Comparison of ENCODE assay signal across 14 cellular contexts in the genomic region with DNA sequence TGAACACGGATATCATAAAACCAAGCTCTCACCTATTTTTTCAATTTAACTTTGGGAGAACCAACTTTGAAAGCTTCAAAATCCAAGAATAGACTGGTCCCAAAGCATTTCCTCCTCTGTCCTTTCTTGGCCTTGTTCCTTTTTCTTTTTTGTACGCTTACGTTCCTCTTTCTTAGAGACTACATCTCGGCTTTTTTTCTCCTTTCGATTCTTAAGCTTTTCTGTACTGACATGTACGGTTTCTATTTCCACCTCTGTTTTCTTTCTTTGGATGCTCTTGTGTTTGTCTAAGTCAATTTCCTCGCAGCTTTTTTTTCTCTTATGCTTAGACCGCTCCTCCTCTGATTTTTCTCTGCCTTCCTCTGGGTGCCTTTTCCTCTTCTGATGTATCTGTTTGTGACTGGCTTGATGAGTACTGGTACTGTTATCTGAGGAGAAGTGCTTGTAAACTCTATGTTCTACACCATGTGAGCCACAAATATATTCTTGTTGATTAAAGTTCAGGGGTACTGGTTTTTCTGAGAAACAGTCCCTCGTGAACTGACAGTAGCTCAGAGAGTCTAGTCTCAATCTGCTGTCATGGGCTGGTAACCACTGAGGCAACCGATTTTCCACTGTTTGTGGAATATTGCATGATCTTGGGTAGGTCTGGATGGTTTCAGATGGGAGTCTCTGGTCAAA. TPM values are rescaled to one million over a fixed set of nuclear protein-coding genes. Genes with fewer than 3 reads are reported as not detected.
A peak's percentile ranks its signal among the peaks of the same experiment; 100 is the strongest.
DNase-seq lines count a peak whose midpoint lies in the region; ATAC-seq and TF ChIP-seq lines count a peak whose summit lies in the region.
"Had no signal": no experiment of that assay in that cellular context is flagged by ENCODE, and none has a peak within 500 bp of the region (broad histone marks: within the 10 kb centered on the region; RNA-seq: fewer than 3 reads in every experiment).

No MANE protein-coding gene starts in this region.

- CTCF ChIA-PET in activated CD4-positive, alpha-beta T cell treated with anti-CD3 and anti-CD28 coated beads, Interleukin-2, amount 10 ng/mL, durations not matched to agents 7 days and 5 days (lab: Charles Lee) = interaction anchor here (0.6 to 1.1 kb wide), 3 partner anchors 12 to 27 kb away, joined by 3 to 4 read pairs (median 4); no protein-coding TSS in a partner anchor
- CTCF ChIA-PET in activated CD4-positive, alpha-beta memory T cell treated with anti-CD3 and anti-CD28 coated beads, Interleukin-2, amount 10 ng/mL, durations not matched to agents 7 days and 5 days (lab: Charles Lee) = interaction anchor here (1.2 kb wide), 1 partner anchor 33 kb away, joined by 3 read pairs; no protein-coding TSS in a partner anchor

- no peak overlapping the region for H3K9ac ChIP-seq in mesenchymal stem cell (ENCODE audit: low read length)
- H3K9ac ChIP-seq: neural progenitor cell had no signal

- intact Hi-C loops in spleen (cut with DNase I; ENCODE audit: low total_unique reads) (no loop called here), left ventricle myocardium inferior (cut with micrococcal nuclease) (no loop called here)

- no peak overlapping the region for H3K18ac ChIP-seq in mesenchymal stem cell (ENCODE audit: low read depth in 1 of 2, low read length in 2 of 2)

- no peak for TF ChIP-seq CTCF in spleen (IDR thresholded peaks at IDR 0.05 in 8 of 11, conservative IDR thresholded peaks at IDR 0.05 in 3 of 11)
- TF ChIP-seq CTCF in left ventricle myocardium inferior (IDR thresholded peaks at IDR 0.05; ENCODE audit: borderline replicate concordance) = no peak

- no peak overlapping the region for H3K23ac ChIP-seq in mesenchymal stem cell (ENCODE audit: low read length in 2 of 2)

- H2BK15ac ChIP-seq in mesenchymal stem cell (ENCODE audit: low read depth, poor library complexity, severe bottlenecking) = no peak overlapping the region

- H3K4me3 ChIP-seq in spleen (no peak overlapping the region), mesenchymal stem cell (ENCODE audit: insufficient read depth in 1 of 2, low read depth in 1 of 2, low read length in 2 of 2) (no peak overlapping the region), left ventricle myocardium inferior (no peak overlapping the region)
- H3K4me3 ChIP-seq: neural progenitor cell, Peyer's patch had no signal

- no peak overlapping the region for H2AFZ ChIP-seq in mesenchymal stem cell (ENCODE audit: low read depth, low read length)
- H2AFZ ChIP-seq: neural progenitor cell had no signal

- H3K27ac Mint-ChIP-seq in activated CD4-positive, alpha-beta T cell treated with anti-CD3 and anti-CD28 coated beads, Interleukin-2, amount 10 ng/mL, durations not matched to agents 7 days and 5 days = peak overlapping the region; percentile 74
- H3K27ac Mint-ChIP-seq in activated CD4-positive, alpha-beta memory T cell treated with anti-CD3 and anti-CD28 coated beads, Interleukin-2, amount 10 ng/mL, durations not matched to agents 7 days and 5 days = peak overlapping the region; percentile 32
- H3K27ac Mint-ChIP-seq: neural progenitor cell had no signal

- no peaks in the 10 kb centered on the region for H3K9me3 ChIP-seq in spleen
- no peaks in the 10 kb centered on the region for H3K9me3 ChIP-seq in mesenchymal stem cell (ENCODE audit: control insufficient read depth, low read length)
- no peaks in the 10 kb centered on the region for H3K9me3 ChIP-seq in left ventricle myocardium inferior (replicated peaks)
- H3K9me3 ChIP-seq: Peyer's patch had no signal

- no peak overlapping the region for H4K91ac ChIP-seq in mesenchymal stem cell (ENCODE audit: low read length)

- peaks cover 0 to 18% (median 3%) of the 10 kb centered on the region in 6 donors for H3K4me1 ChIP-seq in spleen
- no peaks in the 10 kb centered on the region for H3K4me1 ChIP-seq in mesenchymal stem cell (ENCODE audit: control insufficient read depth, insufficient read depth, low read depth, low read length)
- H3K4me1 ChIP-seq in left ventricle myocardium inferior = no peaks in the 10 kb centered on the region
- H3K4me1 ChIP-seq: Peyer's patch had no signal

- H3K79me1 ChIP-seq in mesenchymal stem cell (replicated peaks; ENCODE audit: low read length, poor library complexity, severe bottlenecking) = peaks cover 9% of the 10 kb centered on the region

- POLR2A ChIA-PET in activated CD4-positive, alpha-beta T cell treated with anti-CD3 and anti-CD28 coated beads, Interleukin-2, amount 10 ng/mL, durations not matched to agents 7 days and 5 days (lab: Charles Lee) = interaction anchor here (0.6 kb wide), 1 partner anchor 12 kb away, joined by 3 read pairs; no protein-coding TSS in a partner anchor
- POLR2A ChIA-PET in activated CD4-positive, alpha-beta memory T cell treated with anti-CD3 and anti-CD28 coated beads, Interleukin-2, amount 10 ng/mL, durations not matched to agents 7 days and 5 days (lab: Charles Lee) = interaction anchor here (1.3 to 3.7 kb wide), 2 partner anchors 8 to 11 kb away, joined by 3 to 23 read pairs; a partner anchor contains a TSS

- no peaks in the 10 kb centered on the region for H3K27me3 Mint-ChIP-seq in activated CD4-positive, alpha-beta T cell treated with anti-CD3 and anti-CD28 coated beads, Interleukin-2, amount 10 ng/mL, durations not matched to agents 7 days and 5 days
- H3K27me3 Mint-ChIP-seq in activated CD4-positive, alpha-beta memory T cell treated with anti-CD3 and anti-CD28 coated beads, Interleukin-2, amount 10 ng/mL, durations not matched to agents 7 days and 5 days = no peaks in the 10 kb centered on the region

- H3K36me3 ChIP-seq in spleen (peaks cover 0 to 64% (median 37%) of the 10 kb centered on the region in 6 donors), mesenchymal stem cell (ENCODE audit: control insufficient read depth in 1 of 2, insufficient read depth in 2 of 2, low read depth in 1 of 2, low read length in 2 of 2) (peaks cover 9 to 61% of the 10 kb centered on the region in 2 experiments), left ventricle myocardium inferior (peaks cover 63% of the 10 kb centered on the region)

- H3K27ac ChIP-seq in spleen = peak overlapping the region in 6 of 8 donors; percentile 6 to 62 (median 40)
- H3K27ac ChIP-seq in mesenchymal stem cell (ENCODE audit: low read length, poor library complexity, severe bottlenecking) = no peak overlapping the region
- no peak overlapping the region for H3K27ac ChIP-seq in left ventricle myocardium inferior (replicated peaks)
- H3K27ac ChIP-seq: epithelial cell of prostate, neural progenitor cell had no signal

- no peak overlapping the region for H3K4me2 ChIP-seq in mesenchymal stem cell (ENCODE audit: low read length, poor library complexity, severe bottlenecking)
- H3K4me2 ChIP-seq: neural progenitor cell had no signal

- H3K4ac ChIP-seq in mesenchymal stem cell (ENCODE audit: low read depth in 1 of 2, low read length in 2 of 2) = no peak overlapping the region

- H4K8ac ChIP-seq in mesenchymal stem cell (ENCODE audit: low read length) = no peak overlapping the region

- no peak overlapping the region for H2BK5ac ChIP-seq in mesenchymal stem cell (ENCODE audit: low read depth, low read length, poor library complexity, severe bottlenecking)

- no peak overlapping the region for H2BK12ac ChIP-seq in mesenchymal stem cell (ENCODE audit: low read length in 2 of 2)

- no peaks in the 10 kb centered on the region for H3K9me3 Mint-ChIP-seq in activated CD4-positive, alpha-beta T cell treated with anti-CD3 and anti-CD28 coated beads, Interleukin-2, amount 10 ng/mL, durations not matched to agents 7 days and 5 days
- no peaks in the 10 kb centered on the region for H3K9me3 Mint-ChIP-seq in activated CD4-positive, alpha-beta memory T cell treated with anti-CD3 and anti-CD28 coated beads, Interleukin-2, amount 10 ng/mL, durations not matched to agents 7 days and 5 days
- H3K9me3 Mint-ChIP-seq: neural progenitor cell had no signal

- peaks cover 38% of the 10 kb centered on the region for H3K36me3 Mint-ChIP-seq in activated CD4-positive, alpha-beta T cell treated with anti-CD3 and anti-CD28 coated beads, Interleukin-2, amount 10 ng/mL, durations not matched to agents 7 days and 5 days (ENCODE audit: low read depth)
- H3K36me3 Mint-ChIP-seq in activated CD4-positive, alpha-beta memory T cell treated with anti-CD3 and anti-CD28 coated beads, Interleukin-2, amount 10 ng/mL, durations not matched to agents 7 days and 5 days (ENCODE audit: low read depth) = peaks cover 35% of the 10 kb centered on the region

- TF ChIP-seq POLR2A in spleen (IDR thresholded peaks at IDR 0.05) = no peak

- peaks cover 11% of the 10 kb centered on the region for H3K4me1 Mint-ChIP-seq in activated CD4-positive, alpha-beta T cell treated with anti-CD3 and anti-CD28 coated beads, Interleukin-2, amount 10 ng/mL, durations not matched to agents 7 days and 5 days
- peaks cover 5% of the 10 kb centered on the region for H3K4me1 Mint-ChIP-seq in activated CD4-positive, alpha-beta memory T cell treated with anti-CD3 and anti-CD28 coated beads, Interleukin-2, amount 10 ng/mL, durations not matched to agents 7 days and 5 days
- H3K4me1 Mint-ChIP-seq: neural progenitor cell had no signal

- no peak overlapping the region for H2AK5ac ChIP-seq in mesenchymal stem cell (ENCODE audit: low read length, severe bottlenecking)

- 39 to 62% (median 49%) methylated on average over 10 of the region's 10 CpGs for WGBS in spleen, 5 donors
- 97% methylated on average over 9 of the region's 10 CpGs for WGBS in mesenchymal stem cell

- peak; percentile 51 for ATAC-seq in HG03139 (IDR thresholded peaks at IDR 0.05; ENCODE audit: unreplicated experiment)

- no peak overlapping the region for H2BK120ac ChIP-seq in mesenchymal stem cell (ENCODE audit: low read depth, low read length)

- DNase-seq in activated CD4-positive, alpha-beta T cell treated with anti-CD3 and anti-CD28 coated beads, Interleukin-2, amount 10 ng/mL, durations not matched to agents 7 days and 5 days = no peak
- no peak for DNase-seq in activated CD4-positive, alpha-beta T cell treated with anti-CD3 and anti-CD28 coated beads for 1 hour
- DNase-seq in activated CD4-positive, alpha-beta memory T cell treated with anti-CD3 and anti-CD28 coated beads, Interleukin-2, amount 10 ng/mL, durations not matched to agents 7 days and 5 days = no peak
- DNase-seq in spleen = no peak
- no peak for DNase-seq in mesenchymal stem cell
- no peak for DNase-seq in left ventricle myocardium inferior
- DNase-seq in NCI-H1694 (lab: John Stamatoyannopoulos, UW) = no peak
- DNase-seq: ACHN; activated CD4-positive, CD25-positive, alpha-beta regulatory T cell; Peyer's patch had no signal

- H3K27me3 ChIP-seq in spleen (replicated peaks in 1 of 7) = no peaks in the 10 kb centered on the region
- no peaks in the 10 kb centered on the region for H3K27me3 ChIP-seq in mesenchymal stem cell (ENCODE audit: control insufficient read depth in 1 of 2, insufficient read depth in 1 of 2, low read length in 2 of 2)
- H3K27me3 ChIP-seq in left ventricle myocardium inferior (ENCODE audit: low read depth) = no peaks in the 10 kb centered on the region
- H3K27me3 ChIP-seq: neural progenitor cell, Peyer's patch had no signal

- no peak overlapping the region for H3K14ac ChIP-seq in mesenchymal stem cell (ENCODE audit: low read length in 2 of 2)

- peak overlapping the region; percentile 41 for H3K4me3 Mint-ChIP-seq in activated CD4-positive, alpha-beta T cell treated with anti-CD3 and anti-CD28 coated beads, Interleukin-2, amount 10 ng/mL, durations not matched to agents 7 days and 5 days
- no peak overlapping the region for H3K4me3 Mint-ChIP-seq in activated CD4-positive, alpha-beta memory T cell treated with anti-CD3 and anti-CD28 coated beads, Interleukin-2, amount 10 ng/mL, durations not matched to agents 7 days and 5 days
- H3K4me3 Mint-ChIP-seq: neural progenitor cell had no signal

RNA-seq across cellular contexts. Expression of a gene that starts 11.5 kb away (rescaled TPM):
- 1 to 10 TPM; 1.9 TPM for total RNA-seq in activated CD4-positive, alpha-beta T cell treated with anti-CD3 and anti-CD28 coated beads, Interleukin-2, amount 10 ng/mL, durations not matched to agents 7 days and 5 days
- total RNA-seq in activated CD4-positive, alpha-beta memory T cell treated with anti-CD3 and anti-CD28 coated beads, Interleukin-2, amount 10 ng/mL, durations not matched to agents 7 days and 5 days = 10 to 100 TPM; 14.6 to 16.1 TPM
- 10 to 100 TPM in 1 of 7 donors, 1 to 10 TPM in 3, not detected in 3; 3.5 to 11.6 (median 7.0) TPM for total RNA-seq in spleen
- polyA plus RNA-seq in spleen = not detected
- polyA plus RNA-seq in mesenchymal stem cell (2013, experiment 1 of 2) = not detected
- polyA plus RNA-seq in mesenchymal stem cell (2013, experiment 2 of 2) = not detected
- not detected for total RNA-seq in left ventricle myocardium inferior
- total RNA-seq: subcutaneous adipose tissue had no signal

RNA-seq across cellular contexts. Expression of a gene that starts 27.7 kb away (rescaled TPM):
- 10 to 100 TPM; 20.5 to 21.7 TPM for total RNA-seq in activated CD4-positive, alpha-beta T cell treated with anti-CD3 and anti-CD28 coated beads, Interleukin-2, amount 10 ng/mL, durations not matched to agents 7 days and 5 days
- total RNA-seq in activated CD4-positive, alpha-beta memory T cell treated with anti-CD3 and anti-CD28 coated beads, Interleukin-2, amount 10 ng/mL, durations not matched to agents 7 days and 5 days = 10 to 100 TPM; 18.8 to 19.1 TPM
- total RNA-seq in spleen (10 to 100 TPM; 20.4 to 32.8 (median 24.8) TPM), left ventricle myocardium inferior (21.2 TPM)
- 10 to 100 TPM; 38.1 to 42.3 (median 40.3) TPM for polyA plus RNA-seq in spleen
- polyA plus RNA-seq in mesenchymal stem cell (2013, experiment 1 of 2) = 22.7 TPM
- 24.0 TPM for polyA plus RNA-seq in mesenchymal stem cell (2013, experiment 2 of 2)

RNA-seq across cellular contexts. Expression of a gene that starts 39.8 kb away (rescaled TPM):
- not detected for total RNA-seq in activated CD4-positive, alpha-beta T cell treated with anti-CD3 and anti-CD28 coated beads, Interleukin-2, amount 10 ng/mL, durations not matched to agents 7 days and 5 days
- total RNA-seq in activated CD4-positive, alpha-beta memory T cell treated with anti-CD3 and anti-CD28 coated beads, Interleukin-2, amount 10 ng/mL, durations not matched to agents 7 days and 5 days = not detected
- total RNA-seq in spleen (not detected), left ventricle myocardium inferior (389 TPM)
- polyA plus RNA-seq in spleen = under 1 TPM in 2 of 3 donors, not detected in 1; 0.02 to 0.07 TPM
- not detected for polyA plus RNA-seq in mesenchymal stem cell (2013, experiment 1 of 2)
- polyA plus RNA-seq in mesenchymal stem cell (2013, experiment 2 of 2) = not detected
- total RNA-seq: subcutaneous adipose tissue had no signal

Comparison
In these comparisons a context has a peak if more than half of its experiments do, and no peak if none do; other contexts are left out.
1. H3K27ac ChIP-seq: peak in spleen (6 of 8); none in mesenchymal stem cell (single experiment) and left ventricle myocardium inferior (single experiment).
2. RNA of a gene that starts 39.8 kb away (total RNA-seq): 389 TPM in left ventricle myocardium inferior (single experiment); not detected in activated CD4-positive, alpha-beta T cell treated with anti-CD3 and anti-CD28 coated beads, Interleukin-2, amount 10 ng/mL, durations not matched to agents 7 days and 5 days, not detected in activated CD4-positive, alpha-beta memory T cell treated with anti-CD3 and anti-CD28 coated beads, Interleukin-2, amount 10 ng/mL, durations not matched to agents 7 days and 5 days and not detected in spleen; every median in the first group is over 100 times any median in the second.